In genomic region chr1:56061824-56062223, GRCh38 we compare ENCODE assay signal across 19 cellular contexts.
DNase-seq lines count a peak whose midpoint lies in the region; ATAC-seq, FAIRE-seq and TF ChIP-seq lines count a peak whose summit lies in the region.
"Had no signal": no experiment of that assay in that cellular context is flagged by ENCODE, and none has a peak within 500 bp of the region (broad histone marks: within the 10 kb centered on the region; RNA-seq: fewer than 3 reads in every experiment).

No MANE protein-coding gene starts in this region.

- ATAC-seq in GM18505 (IDR thresholded peaks at IDR 0.05; ENCODE audit: unreplicated experiment): peak; percentile 92
- ATAC-seq in HG03378 (IDR thresholded peaks at IDR 0.05; ENCODE audit: unreplicated experiment): peak; percentile 60
- ATAC-seq in memory B cell (ENCODE audit: low read depth): peak; percentile 98
- ATAC-seq in GM19452 (IDR thresholded peaks at IDR 0.05; ENCODE audit: unreplicated experiment): no peak
- ATAC-seq: stimulated activated naive CD8-positive, alpha-beta T cell treated with anti-CD3 and anti-CD28 coated beads, Interleukin-15, amount 100 ng/mL, for 72 hours had no signal

- TF ChIP-seq CTCF in OCI-LY7 (conservative IDR thresholded peaks at IDR 0.05; ENCODE audit: low read length) (no peak), left ventricle myocardium inferior (IDR thresholded peaks at IDR 0.05; ENCODE audit: borderline replicate concordance) (no peak)

- peak overlapping the region; percentile 15 for H3K27ac Mint-ChIP-seq in memory B cell
- H3K27ac Mint-ChIP-seq: stimulated activated naive CD8-positive, alpha-beta T cell treated with anti-CD3 and anti-CD28 coated beads, Interleukin-15, amount 100 ng/mL, for 72 hours had no signal

- no peaks in the 10 kb centered on the region for H3K36me3 Mint-ChIP-seq in memory B cell

- H3K36me3 ChIP-seq in OCI-LY7 (ENCODE audit: insufficient read depth, low read length) (no peaks in the 10 kb centered on the region), left ventricle myocardium inferior (no peaks in the 10 kb centered on the region)
- H3K36me3 ChIP-seq: BLaER1 treated with 17β-estradiol and CSF1 and Interleukin-3, amounts not matched to agents 10 nM and 100 nM; pancreas had no signal

- no TSS peak for BruUV-seq in OCI-LY7 (replicated peaks; lab: Mats Ljungman, UMichigan)

- H3K4me1 ChIP-seq in OCI-LY7 (ENCODE audit: insufficient read depth, low read length, poor library complexity, severe bottlenecking) (no peaks in the 10 kb centered on the region), left ventricle myocardium inferior (peaks cover 6% of the 10 kb centered on the region)
- H3K4me1 ChIP-seq: pancreas had no signal

- H3K27ac ChIP-seq in OCI-LY7 (ENCODE audit: low read depth, low read length, poor library complexity, severe bottlenecking) (no peak overlapping the region), left ventricle myocardium inferior (replicated peaks) (no peak overlapping the region)
- H3K27ac ChIP-seq: BLaER1 treated with 17β-estradiol and CSF1 and Interleukin-3, amounts not matched to agents 10 nM and 100 nM; HL-60; pancreas had no signal

- H3K4me3 ChIP-seq in OCI-LY7 (ENCODE audit: low read depth, low read length, poor library complexity, severe bottlenecking) (no peak overlapping the region), left ventricle myocardium inferior (no peak overlapping the region)
- H3K4me3 ChIP-seq: BLaER1 treated with 17β-estradiol and CSF1 and Interleukin-3, amounts not matched to agents 10 nM and 100 nM; pancreas had no signal

- intact Hi-C loops in OCI-LY7 (cut with micrococcal nuclease; ENCODE audit: unreplicated experiment): no loop called here
- intact Hi-C loops in left ventricle myocardium inferior (cut with micrococcal nuclease): no loop called here

- CTCF ChIA-PET in OCI-LY7 (lab: Charles Lee; ENCODE audit: unreplicated experiment): no interaction called here

- POLR2A ChIA-PET in OCI-LY7 (lab: Charles Lee): no interaction called here

- H3K9me3 ChIP-seq in OCI-LY7 (ENCODE audit: low read length) (no peaks in the 10 kb centered on the region), left ventricle myocardium inferior (replicated peaks) (no peaks in the 10 kb centered on the region)
- H3K9me3 ChIP-seq: BLaER1 treated with 17β-estradiol and CSF1 and Interleukin-3, amounts not matched to agents 10 nM and 100 nM; pancreas; SK-N-SH had no signal

- H2AFZ ChIP-seq in OCI-LY7 (ENCODE audit: low read length): no peak overlapping the region

- no peaks in the 10 kb centered on the region for H3K9me3 Mint-ChIP-seq in memory B cell

- TF ChIP-seq POLR2A in GM18505 (IDR thresholded peaks at IDR 0.05; ENCODE audit: borderline replicate concordance, extremely low read depth, insufficient read depth, insufficient read length): no peak

- H4K20me1 ChIP-seq in OCI-LY7 (ENCODE audit: insufficient read depth, low read length): no peaks in the 10 kb centered on the region
- H4K20me1 ChIP-seq: BLaER1 treated with 17β-estradiol and CSF1 and Interleukin-3, amounts not matched to agents 10 nM and 100 nM had no signal

- H3K4me2 ChIP-seq in OCI-LY7 (ENCODE audit: low read length): no peak overlapping the region
- H3K4me2 ChIP-seq: SK-N-SH had no signal

- H3K4me3 Mint-ChIP-seq in memory B cell: no peak overlapping the region
- H3K4me3 Mint-ChIP-seq: stimulated activated naive CD8-positive, alpha-beta T cell treated with anti-CD3 and anti-CD28 coated beads, Interleukin-15, amount 100 ng/mL, for 72 hours had no signal

- DNase-seq in OCI-LY7 (ENCODE audit: low spot score) (peak; percentile 11), memory B cell (ENCODE audit: low spot score in 2 of 2) (peak in 1 of 2 donors; percentile 2), left ventricle myocardium inferior (no peak), NCI-H524 (lab: John Stamatoyannopoulos, UW) (no peak), frontal cortex (ENCODE audit: low spot score in 2 of 2) (no peak)
- DNase-seq: activated CD4-positive, alpha-beta T cell treated with anti-CD3 and anti-CD28 coated beads, Interleukin-2, amount 50 U/mL, for 1 hour; activated gamma-delta T cell; NCI-H1105; NCI-H774; pancreas; SK-N-SH; stimulated activated CD4-positive, alpha-beta T cell treated with anti-CD3 and anti-CD28 coated beads, Interleukin-2, amount 100 ng/mL, for 24 hours; stimulated activated naive CD8-positive, alpha-beta T cell treated with anti-CD3 and anti-CD28 coated beads, Interleukin-15, amount 100 ng/mL, for 72 hours had no signal

- no peaks in the 10 kb centered on the region for H3K27me3 ChIP-seq in left ventricle myocardium inferior (ENCODE audit: low read depth)
- H3K27me3 ChIP-seq: BLaER1 treated with 17β-estradiol and CSF1 and Interleukin-3, amounts not matched to agents 10 nM and 100 nM; pancreas had no signal

- H3K27me3 Mint-ChIP-seq in memory B cell: peaks cover 4% of the 10 kb centered on the region
- H3K27me3 Mint-ChIP-seq: stimulated activated naive CD8-positive, alpha-beta T cell treated with anti-CD3 and anti-CD28 coated beads, Interleukin-15, amount 100 ng/mL, for 72 hours had no signal

- H3K79me2 ChIP-seq in OCI-LY7 (ENCODE audit: insufficient read depth, low read depth, low read length): no peaks in the 10 kb centered on the region

- no peak for FAIRE-seq in frontal cortex (lab: Jason Lieb, UNC)
- FAIRE-seq: GM19239, pancreas had no signal

- peaks cover 9% of the 10 kb centered on the region for H3K4me1 Mint-ChIP-seq in memory B cell
- H3K4me1 Mint-ChIP-seq: stimulated activated naive CD8-positive, alpha-beta T cell treated with anti-CD3 and anti-CD28 coated beads, Interleukin-15, amount 100 ng/mL, for 72 hours had no signal

- H3K9me2 ChIP-seq in OCI-LY7 (ENCODE audit: insufficient read depth, low read length): no peaks in the 10 kb centered on the region
- H3K9me2 ChIP-seq: SK-N-SH had no signal
